1 cellular context compared by ENCODE assay signal in the genomic region with DNA sequence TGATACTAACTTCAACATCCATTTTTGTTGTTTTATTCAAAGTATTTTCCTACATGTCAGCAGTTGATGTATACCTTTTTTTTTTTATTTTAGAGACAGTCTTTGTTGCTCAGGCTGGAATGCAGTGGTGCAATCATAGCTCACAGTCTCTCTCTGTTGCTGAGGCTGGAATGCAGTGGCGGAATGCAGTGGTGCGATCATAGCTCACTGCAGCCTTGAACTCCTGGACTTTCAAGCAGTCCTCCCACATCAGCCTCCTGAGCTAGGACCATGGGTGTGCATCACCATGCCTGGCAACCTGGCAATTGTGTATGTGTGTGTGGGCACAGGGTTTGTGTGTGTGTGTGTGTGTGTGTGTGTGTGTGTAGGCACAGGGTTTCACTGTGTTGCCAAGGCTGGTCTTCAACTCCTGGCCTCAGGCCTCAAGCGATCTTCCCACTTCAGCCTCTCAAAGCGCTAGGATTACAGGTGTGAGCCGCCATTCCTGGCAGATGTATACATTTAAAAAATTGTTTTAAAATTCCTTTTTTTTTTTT.
A peak's percentile ranks its signal among the peaks of the same experiment; 100 is the strongest.
TF ChIP-seq lines count a peak whose summit lies in the region.

No MANE protein-coding gene starts in this region.

TF ChIP-seq in HepG2, 621 proteins besides CTCF, POLR2A, EP300 and RAD21 (continued from another document and continues in another):
- TF ChIP-seq, protein P1, sequence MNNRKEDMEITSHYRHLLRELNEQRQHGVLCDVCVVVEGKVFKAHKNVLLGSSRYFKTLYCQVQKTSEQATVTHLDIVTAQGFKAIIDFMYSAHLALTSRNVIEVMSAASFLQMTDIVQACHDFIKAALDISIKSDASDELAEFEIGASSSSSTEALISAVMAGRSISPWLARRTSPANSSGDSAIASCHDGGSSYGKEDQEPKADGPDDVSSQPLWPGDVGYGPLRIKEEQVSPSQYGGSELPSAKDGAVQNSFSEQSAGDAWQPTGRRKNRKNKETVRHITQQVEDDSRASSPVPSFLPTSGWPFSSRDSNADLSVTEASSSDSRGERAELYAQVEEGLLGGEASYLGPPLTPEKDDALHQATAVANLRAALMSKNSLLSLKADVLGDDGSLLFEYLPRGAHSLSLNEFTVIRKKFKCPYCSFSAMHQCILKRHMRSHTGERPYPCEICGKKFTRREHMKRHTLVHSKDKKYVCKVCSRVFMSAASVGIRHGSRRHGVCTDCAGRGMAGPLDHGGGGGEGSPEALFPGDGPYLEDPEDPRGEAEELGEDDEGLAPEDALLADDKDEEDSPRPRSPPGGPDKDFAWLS (CRISPR knock-in tag; IDR thresholded peaks at IDR 0.05; ENCODE audit: borderline replicate concordance) = no peak
- TF ChIP-seq, protein P2, sequence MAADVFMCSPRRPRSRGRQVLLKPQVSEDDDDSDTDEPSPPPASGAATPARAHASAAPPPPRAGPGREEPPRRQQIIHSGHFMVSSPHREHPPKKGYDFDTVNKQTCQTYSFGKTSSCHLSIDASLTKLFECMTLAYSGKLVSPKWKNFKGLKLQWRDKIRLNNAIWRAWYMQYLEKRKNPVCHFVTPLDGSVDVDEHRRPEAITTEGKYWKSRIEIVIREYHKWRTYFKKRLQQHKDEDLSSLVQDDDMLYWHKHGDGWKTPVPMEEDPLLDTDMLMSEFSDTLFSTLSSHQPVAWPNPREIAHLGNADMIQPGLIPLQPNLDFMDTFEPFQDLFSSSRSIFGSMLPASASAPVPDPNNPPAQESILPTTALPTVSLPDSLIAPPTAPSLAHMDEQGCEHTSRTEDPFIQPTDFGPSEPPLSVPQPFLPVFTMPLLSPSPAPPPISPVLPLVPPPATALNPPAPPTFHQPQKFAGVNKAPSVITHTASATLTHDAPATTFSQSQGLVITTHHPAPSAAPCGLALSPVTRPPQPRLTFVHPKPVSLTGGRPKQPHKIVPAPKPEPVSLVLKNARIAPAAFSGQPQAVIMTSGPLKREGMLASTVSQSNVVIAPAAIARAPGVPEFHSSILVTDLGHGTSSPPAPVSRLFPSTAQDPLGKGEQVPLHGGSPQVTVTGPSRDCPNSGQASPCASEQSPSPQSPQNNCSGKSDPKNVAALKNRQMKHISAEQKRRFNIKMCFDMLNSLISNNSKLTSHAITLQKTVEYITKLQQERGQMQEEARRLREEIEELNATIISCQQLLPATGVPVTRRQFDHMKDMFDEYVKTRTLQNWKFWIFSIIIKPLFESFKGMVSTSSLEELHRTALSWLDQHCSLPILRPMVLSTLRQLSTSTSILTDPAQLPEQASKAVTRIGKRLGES (CRISPR knock-in tag; IDR thresholded peaks at IDR 0.05; ENCODE audit: borderline replicate concordance) = no peak
- TF ChIP-seq REXO4 (CRISPR knock-in tag; IDR thresholded peaks at IDR 0.05; ENCODE audit: borderline replicate concordance) = no peak
- TF ChIP-seq, protein P3, sequence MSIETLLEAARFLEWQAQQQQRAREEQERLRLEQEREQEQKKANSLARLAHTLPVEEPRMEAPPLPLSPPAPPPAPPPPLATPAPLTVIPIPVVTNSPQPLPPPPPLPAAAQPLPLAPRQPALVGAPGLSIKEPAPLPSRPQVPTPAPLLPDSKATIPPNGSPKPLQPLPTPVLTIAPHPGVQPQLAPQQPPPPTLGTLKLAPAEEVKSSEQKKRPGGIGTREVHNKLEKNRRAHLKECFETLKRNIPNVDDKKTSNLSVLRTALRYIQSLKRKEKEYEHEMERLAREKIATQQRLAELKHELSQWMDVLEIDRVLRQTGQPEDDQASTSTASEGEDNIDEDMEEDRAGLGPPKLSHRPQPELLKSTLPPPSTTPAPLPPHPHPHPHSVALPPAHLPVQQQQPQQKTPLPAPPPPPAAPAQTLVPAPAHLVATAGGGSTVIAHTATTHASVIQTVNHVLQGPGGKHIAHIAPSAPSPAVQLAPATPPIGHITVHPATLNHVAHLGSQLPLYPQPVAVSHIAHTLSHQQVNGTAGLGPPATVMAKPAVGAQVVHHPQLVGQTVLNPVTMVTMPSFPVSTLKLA (IDR thresholded peaks at IDR 0.05) = no peak
- TF ChIP-seq, protein P4, sequence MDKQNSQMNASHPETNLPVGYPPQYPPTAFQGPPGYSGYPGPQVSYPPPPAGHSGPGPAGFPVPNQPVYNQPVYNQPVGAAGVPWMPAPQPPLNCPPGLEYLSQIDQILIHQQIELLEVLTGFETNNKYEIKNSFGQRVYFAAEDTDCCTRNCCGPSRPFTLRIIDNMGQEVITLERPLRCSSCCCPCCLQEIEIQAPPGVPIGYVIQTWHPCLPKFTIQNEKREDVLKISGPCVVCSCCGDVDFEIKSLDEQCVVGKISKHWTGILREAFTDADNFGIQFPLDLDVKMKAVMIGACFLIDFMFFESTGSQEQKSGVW (CRISPR knock-in tag; IDR thresholded peaks at IDR 0.05; ENCODE audit: borderline replicate concordance) = no peak
- TF ChIP-seq, protein P5, sequence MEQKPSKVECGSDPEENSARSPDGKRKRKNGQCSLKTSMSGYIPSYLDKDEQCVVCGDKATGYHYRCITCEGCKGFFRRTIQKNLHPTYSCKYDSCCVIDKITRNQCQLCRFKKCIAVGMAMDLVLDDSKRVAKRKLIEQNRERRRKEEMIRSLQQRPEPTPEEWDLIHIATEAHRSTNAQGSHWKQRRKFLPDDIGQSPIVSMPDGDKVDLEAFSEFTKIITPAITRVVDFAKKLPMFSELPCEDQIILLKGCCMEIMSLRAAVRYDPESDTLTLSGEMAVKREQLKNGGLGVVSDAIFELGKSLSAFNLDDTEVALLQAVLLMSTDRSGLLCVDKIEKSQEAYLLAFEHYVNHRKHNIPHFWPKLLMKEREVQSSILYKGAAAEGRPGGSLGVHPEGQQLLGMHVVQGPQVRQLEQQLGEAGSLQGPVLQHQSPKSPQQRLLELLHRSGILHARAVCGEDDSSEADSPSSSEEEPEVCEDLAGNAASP (CRISPR knock-in tag; IDR thresholded peaks at IDR 0.05; ENCODE audit: borderline replicate concordance) = no peak
- TF ChIP-seq, protein P6, sequence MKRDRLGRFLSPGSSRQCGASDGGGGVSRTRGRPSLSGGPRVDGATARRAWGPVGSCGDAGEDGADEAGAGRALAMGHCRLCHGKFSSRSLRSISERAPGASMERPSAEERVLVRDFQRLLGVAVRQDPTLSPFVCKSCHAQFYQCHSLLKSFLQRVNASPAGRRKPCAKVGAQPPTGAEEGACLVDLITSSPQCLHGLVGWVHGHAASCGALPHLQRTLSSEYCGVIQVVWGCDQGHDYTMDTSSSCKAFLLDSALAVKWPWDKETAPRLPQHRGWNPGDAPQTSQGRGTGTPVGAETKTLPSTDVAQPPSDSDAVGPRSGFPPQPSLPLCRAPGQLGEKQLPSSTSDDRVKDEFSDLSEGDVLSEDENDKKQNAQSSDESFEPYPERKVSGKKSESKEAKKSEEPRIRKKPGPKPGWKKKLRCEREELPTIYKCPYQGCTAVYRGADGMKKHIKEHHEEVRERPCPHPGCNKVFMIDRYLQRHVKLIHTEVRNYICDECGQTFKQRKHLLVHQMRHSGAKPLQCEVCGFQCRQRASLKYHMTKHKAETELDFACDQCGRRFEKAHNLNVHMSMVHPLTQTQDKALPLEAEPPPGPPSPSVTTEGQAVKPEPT (CRISPR knock-in tag; IDR thresholded peaks at IDR 0.05; ENCODE audit: low read depth) = no peak
- peak; percentile 87; the same call in 1 of the 2 replicates for TF ChIP-seq RFXAP (CRISPR knock-in tag; IDR thresholded peaks at IDR 0.05; ENCODE audit: borderline replicate concordance)
- 0 out of 2 replicates have a peak, but pooled peaks have one; percentile 20 for TF ChIP-seq GFI1 (CRISPR knock-in tag; IDR thresholded peaks at IDR 0.05; ENCODE audit: borderline replicate concordance)
- TF ChIP-seq FOXO1 (CRISPR knock-in tag; IDR thresholded peaks at IDR 0.05) = peak; percentile 85
- no peak for TF ChIP-seq ZNF552 (CRISPR knock-in tag; IDR thresholded peaks at IDR 0.05; ENCODE audit: borderline replicate concordance)
- TF ChIP-seq, protein P7, sequence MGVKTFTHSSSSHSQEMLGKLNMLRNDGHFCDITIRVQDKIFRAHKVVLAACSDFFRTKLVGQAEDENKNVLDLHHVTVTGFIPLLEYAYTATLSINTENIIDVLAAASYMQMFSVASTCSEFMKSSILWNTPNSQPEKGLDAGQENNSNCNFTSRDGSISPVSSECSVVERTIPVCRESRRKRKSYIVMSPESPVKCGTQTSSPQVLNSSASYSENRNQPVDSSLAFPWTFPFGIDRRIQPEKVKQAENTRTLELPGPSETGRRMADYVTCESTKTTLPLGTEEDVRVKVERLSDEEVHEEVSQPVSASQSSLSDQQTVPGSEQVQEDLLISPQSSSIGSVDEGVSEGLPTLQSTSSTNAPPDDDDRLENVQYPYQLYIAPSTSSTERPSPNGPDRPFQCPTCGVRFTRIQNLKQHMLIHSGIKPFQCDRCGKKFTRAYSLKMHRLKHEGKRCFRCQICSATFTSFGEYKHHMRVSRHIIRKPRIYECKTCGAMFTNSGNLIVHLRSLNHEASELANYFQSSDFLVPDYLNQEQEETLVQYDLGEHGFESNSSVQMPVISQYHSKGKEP (CRISPR knock-in tag; IDR thresholded peaks at IDR 0.05) = no peak
- no peak for TF ChIP-seq NKX3-1 (CRISPR knock-in tag; IDR thresholded peaks at IDR 0.05)
- TF ChIP-seq ZNF17 (CRISPR knock-in tag; IDR thresholded peaks at IDR 0.05) = no peak
- TF ChIP-seq, protein P8, sequence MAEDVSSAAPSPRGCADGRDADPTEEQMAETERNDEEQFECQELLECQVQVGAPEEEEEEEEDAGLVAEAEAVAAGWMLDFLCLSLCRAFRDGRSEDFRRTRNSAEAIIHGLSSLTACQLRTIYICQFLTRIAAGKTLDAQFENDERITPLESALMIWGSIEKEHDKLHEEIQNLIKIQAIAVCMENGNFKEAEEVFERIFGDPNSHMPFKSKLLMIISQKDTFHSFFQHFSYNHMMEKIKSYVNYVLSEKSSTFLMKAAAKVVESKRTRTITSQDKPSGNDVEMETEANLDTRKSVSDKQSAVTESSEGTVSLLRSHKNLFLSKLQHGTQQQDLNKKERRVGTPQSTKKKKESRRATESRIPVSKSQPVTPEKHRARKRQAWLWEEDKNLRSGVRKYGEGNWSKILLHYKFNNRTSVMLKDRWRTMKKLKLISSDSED (CRISPR knock-in tag; IDR thresholded peaks at IDR 0.05) = no peak
- TF ChIP-seq ZNF350 (CRISPR knock-in tag; IDR thresholded peaks at IDR 0.05; ENCODE audit: borderline replicate concordance, low read depth) = peak; percentile 25; the same call in 1 of the 2 replicates
- TF ChIP-seq, protein P9, sequence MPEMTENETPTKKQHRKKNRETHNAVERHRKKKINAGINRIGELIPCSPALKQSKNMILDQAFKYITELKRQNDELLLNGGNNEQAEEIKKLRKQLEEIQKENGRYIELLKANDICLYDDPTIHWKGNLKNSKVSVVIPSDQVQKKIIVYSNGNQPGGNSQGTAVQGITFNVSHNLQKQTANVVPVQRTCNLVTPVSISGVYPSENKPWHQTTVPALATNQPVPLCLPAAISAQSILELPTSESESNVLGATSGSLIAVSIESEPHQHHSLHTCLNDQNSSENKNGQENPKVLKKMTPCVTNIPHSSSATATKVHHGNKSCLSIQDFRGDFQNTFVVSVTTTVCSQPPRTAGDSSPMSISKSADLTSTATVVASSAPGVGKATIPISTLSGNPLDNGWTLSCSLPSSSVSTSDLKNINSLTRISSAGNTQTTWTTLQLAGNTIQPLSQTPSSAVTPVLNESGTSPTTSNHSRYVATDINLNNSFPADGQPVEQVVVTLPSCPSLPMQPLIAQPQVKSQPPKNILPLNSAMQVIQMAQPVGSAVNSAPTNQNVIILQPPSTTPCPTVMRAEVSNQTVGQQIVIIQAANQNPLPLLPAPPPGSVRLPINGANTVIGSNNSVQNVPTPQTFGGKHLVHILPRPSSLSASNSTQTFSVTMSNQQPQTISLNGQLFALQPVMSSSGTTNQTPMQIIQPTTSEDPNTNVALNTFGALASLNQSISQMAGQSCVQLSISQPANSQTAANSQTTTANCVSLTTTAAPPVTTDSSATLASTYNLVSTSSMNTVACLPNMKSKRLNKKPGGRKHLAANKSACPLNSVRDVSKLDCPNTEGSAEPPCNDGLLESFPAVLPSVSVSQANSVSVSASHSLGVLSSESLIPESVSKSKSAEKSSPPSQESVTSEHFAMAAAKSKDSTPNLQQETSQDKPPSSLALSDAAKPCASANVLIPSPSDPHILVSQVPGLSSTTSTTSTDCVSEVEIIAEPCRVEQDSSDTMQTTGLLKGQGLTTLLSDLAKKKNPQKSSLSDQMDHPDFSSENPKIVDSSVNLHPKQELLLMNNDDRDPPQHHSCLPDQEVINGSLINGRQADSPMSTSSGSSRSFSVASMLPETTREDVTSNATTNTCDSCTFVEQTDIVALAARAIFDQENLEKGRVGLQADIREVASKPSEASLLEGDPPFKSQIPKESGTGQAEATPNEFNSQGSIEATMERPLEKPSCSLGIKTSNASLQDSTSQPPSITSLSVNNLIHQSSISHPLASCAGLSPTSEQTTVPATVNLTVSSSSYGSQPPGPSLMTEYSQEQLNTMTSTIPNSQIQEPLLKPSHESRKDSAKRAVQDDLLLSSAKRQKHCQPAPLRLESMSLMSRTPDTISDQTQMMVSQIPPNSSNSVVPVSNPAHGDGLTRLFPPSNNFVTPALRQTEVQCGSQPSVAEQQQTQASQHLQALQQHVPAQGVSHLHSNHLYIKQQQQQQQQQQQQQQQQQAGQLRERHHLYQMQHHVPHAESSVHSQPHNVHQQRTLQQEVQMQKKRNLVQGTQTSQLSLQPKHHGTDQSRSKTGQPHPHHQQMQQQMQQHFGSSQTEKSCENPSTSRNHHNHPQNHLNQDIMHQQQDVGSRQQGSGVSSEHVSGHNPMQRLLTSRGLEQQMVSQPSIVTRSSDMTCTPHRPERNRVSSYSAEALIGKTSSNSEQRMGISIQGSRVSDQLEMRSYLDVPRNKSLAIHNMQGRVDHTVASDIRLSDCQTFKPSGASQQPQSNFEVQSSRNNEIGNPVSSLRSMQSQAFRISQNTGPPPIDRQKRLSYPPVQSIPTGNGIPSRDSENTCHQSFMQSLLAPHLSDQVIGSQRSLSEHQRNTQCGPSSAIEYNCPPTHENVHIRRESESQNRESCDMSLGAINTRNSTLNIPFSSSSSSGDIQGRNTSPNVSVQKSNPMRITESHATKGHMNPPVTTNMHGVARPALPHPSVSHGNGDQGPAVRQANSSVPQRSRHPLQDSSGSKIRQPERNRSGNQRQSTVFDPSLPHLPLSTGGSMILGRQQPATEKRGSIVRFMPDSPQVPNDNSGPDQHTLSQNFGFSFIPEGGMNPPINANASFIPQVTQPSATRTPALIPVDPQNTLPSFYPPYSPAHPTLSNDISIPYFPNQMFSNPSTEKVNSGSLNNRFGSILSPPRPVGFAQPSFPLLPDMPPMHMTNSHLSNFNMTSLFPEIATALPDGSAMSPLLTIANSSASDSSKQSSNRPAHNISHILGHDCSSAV (CRISPR knock-in tag; IDR thresholded peaks at IDR 0.05; ENCODE audit: borderline replicate concordance) = no peak
- peak; percentile 9; the same call in 1 of the 2 replicates for TF ChIP-seq ZKSCAN1 (IDR thresholded peaks at IDR 0.05; ENCODE audit: low read length)
- TF ChIP-seq RFX5 (IDR thresholded peaks at IDR 0.05; ENCODE audit: low read depth, low read length) = peak; percentile 55; the same call in 1 of the 2 replicates
- TF ChIP-seq, protein P10, sequence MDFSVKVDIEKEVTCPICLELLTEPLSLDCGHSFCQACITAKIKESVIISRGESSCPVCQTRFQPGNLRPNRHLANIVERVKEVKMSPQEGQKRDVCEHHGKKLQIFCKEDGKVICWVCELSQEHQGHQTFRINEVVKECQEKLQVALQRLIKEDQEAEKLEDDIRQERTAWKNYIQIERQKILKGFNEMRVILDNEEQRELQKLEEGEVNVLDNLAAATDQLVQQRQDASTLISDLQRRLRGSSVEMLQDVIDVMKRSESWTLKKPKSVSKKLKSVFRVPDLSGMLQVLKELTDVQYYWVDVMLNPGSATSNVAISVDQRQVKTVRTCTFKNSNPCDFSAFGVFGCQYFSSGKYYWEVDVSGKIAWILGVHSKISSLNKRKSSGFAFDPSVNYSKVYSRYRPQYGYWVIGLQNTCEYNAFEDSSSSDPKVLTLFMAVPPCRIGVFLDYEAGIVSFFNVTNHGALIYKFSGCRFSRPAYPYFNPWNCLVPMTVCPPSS (IDR thresholded peaks at IDR 0.05) = no peak
- TF ChIP-seq FOSL2 (CRISPR knock-in tag; IDR thresholded peaks at IDR 0.05) = peak; percentile 69
- TF ChIP-seq MZF1 (CRISPR knock-in tag; IDR thresholded peaks at IDR 0.05; ENCODE audit: borderline replicate concordance) = no peak
- peak; percentile 60; the same call in 1 of the 2 replicates for TF ChIP-seq HDAC1 (CRISPR knock-in tag; IDR thresholded peaks at IDR 0.05)
- peak; percentile 21 for TF ChIP-seq STAG1 (CRISPR knock-in tag; IDR thresholded peaks at IDR 0.05)
